Comparison of ENCODE assay signal across 16 cellular contexts in genomic region chr6:16594849-16595248, GRCh38.
"Had no signal": no experiment of that assay in that cellular context is flagged by ENCODE, and none has a peak within 500 bp of the region (broad histone marks: within the 10 kb centered on the region; RNA-seq: fewer than 3 reads in every experiment).

No MANE protein-coding gene starts in this region.

- H3K4me2 ChIP-seq: neural progenitor cell had no signal

- H3K27ac ChIP-seq: ascending aorta, gastrocnemius medialis, neural progenitor cell, prostate gland, testis had no signal

- H3K4me1 ChIP-seq: ascending aorta, gastrocnemius medialis, neural progenitor cell, prostate gland, testis had no signal

- DNase-seq: activated CD4-positive, CD25-positive, alpha-beta regulatory T cell treated with anti-CD3 and anti-CD28 coated beads, Interleukin-2, amount 50 U/mL, for 72 hours; activated CD8-positive, alpha-beta memory T cell treated with anti-CD3 and anti-CD28 coated beads for 24 hours; activated gamma-delta T cell; cerebellar nuclear complex; effector CD4-positive, alpha-beta T cell; gastrocnemius medialis; head of caudate nucleus; left lung; right cardiac atrium; stimulated activated CD4-positive, alpha-beta T cell treated with anti-CD3 and anti-CD28 coated beads, Interleukin-15, amount 100 ng/mL, for 24 hours; stimulated activated CD4-positive, alpha-beta T cell treated with anti-CD3 and anti-CD28 coated beads, Interleukin-2, amount 100 ng/mL, for 48 hours; testis had no signal

- H3K4me3 ChIP-seq: ascending aorta, gastrocnemius medialis, left lung, neural progenitor cell, prostate gland, testis had no signal

- H3K36me3 ChIP-seq: ascending aorta, gastrocnemius medialis, left lung, neural progenitor cell, prostate gland had no signal

- H3K27me3 ChIP-seq: ascending aorta, gastrocnemius medialis, left lung, neural progenitor cell, testis had no signal

- ATAC-seq: esophagus mucosa, gastrocnemius medialis, left lung, right cardiac atrium had no signal

- H3K9me3 ChIP-seq: ascending aorta, gastrocnemius medialis, left lung, prostate gland, testis had no signal

- H3K9ac ChIP-seq: neural progenitor cell had no signal
